In the genomic region with DNA sequence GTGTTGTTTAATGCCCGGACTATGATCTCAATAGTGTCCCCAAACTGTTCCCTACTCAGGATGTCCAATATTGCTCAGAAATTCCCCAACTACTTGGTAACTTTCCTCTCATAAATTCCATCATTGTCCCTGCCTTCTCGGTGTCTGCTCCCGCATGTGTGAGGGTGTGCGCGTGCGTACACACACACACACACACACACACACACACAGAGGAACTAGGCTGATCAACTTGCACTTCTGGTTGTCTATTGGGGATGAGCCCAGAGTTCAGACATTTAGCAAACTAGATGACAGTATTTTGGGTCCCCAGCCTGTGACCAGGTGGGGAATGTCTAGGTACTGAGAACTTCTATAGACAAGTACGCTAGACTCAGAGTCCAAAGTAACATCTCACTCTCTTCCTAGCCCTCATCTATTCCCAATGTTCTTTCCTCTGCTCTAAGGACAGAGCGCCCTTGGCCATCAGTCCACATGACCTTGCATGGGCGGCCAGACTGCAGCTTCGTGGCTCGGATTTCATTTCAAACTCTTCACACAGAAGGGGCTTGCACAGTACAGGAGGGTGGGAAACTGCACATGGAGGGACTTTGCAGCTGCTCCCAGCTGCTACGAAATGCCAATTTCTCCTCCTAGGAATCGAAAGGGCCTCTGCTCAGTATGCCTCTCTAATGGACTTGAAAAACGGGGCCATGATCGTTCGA, we compare ENCODE assay signal across 25 cellular contexts. TPM values are rescaled to one million over a fixed set of nuclear protein-coding genes. Genes with fewer than 3 reads are reported as not detected.
A peak's percentile ranks its signal among the peaks of the same experiment; 100 is the strongest.
DNase-seq lines count a peak whose midpoint lies in the region; ATAC-seq, FAIRE-seq and TF ChIP-seq lines count a peak whose summit lies in the region.
"Had no signal": no experiment of that assay in that cellular context is flagged by ENCODE, and none has a peak within 500 bp of the region (broad histone marks: within the 10 kb centered on the region; RNA-seq: fewer than 3 reads in every experiment).

No MANE protein-coding gene starts in this region.

- POLR2A ChIA-PET in HEK293 (lab: Yijun Ruan, JAX) = no interaction called here

- CTCF ChIA-PET in HEK293 (lab: Yijun Ruan, JAX) = interaction anchor here (0.6 to 3.2 kb wide), 11 partner anchors 15 to 1560 kb away, joined by 3 to 21 read pairs (median 3); no protein-coding TSS in a partner anchor

- DNase-seq in astrocyte (ENCODE audit: low read depth) = no peak
- peak; percentile 57 for DNase-seq in left kidney (ENCODE audit: low read depth, low spot score)
- DNase-seq in NCI-H524 treated with DMSO at 0.1 percent for 48 hours (lab: John Stamatoyannopoulos, UW) = no peak
- DNase-seq in stomach = no peak
- no peak for DNase-seq in GM19240 (ENCODE audit: insufficient read length, low spot score)
- DNase-seq: activated CD4-positive, CD25-positive, alpha-beta regulatory T cell treated with anti-CD3 and anti-CD28 coated beads, Interleukin-2, amount 50 U/mL, for 72 hours; activated effector memory CD4-positive, alpha-beta T cell treated with anti-CD3 and anti-CD28 coated beads, Interleukin-2, amount 50 U/mL, for 16 hours; body of pancreas; effector CD4-positive, alpha-beta T cell; gastrocnemius medialis; hypothalamus; KG1; NCI-H1436; psoas muscle; SHP77; stimulated activated CD4-positive, alpha-beta T cell treated with anti-CD3 and anti-CD28 coated beads, Interleukin-2, amount 100 ng/mL, for 24 hours; substantia nigra had no signal

- H3K27ac ChIP-seq in HEK293 (ENCODE audit: extremely low read depth, low read depth, low read length) (no peak overlapping the region), astrocyte (ENCODE audit: low read depth, low read length) (peak overlapping the region; percentile 42), stomach (peak overlapping the region in 1 of 5 donors; percentile 20)
- H3K27ac ChIP-seq: body of pancreas, gastrocnemius medialis, psoas muscle, skin epidermis had no signal

- TF ChIP-seq POLR2A in stomach (IDR thresholded peaks at IDR 0.05) = no peak

- no peak for FAIRE-seq in astrocyte (lab: Jason Lieb, UNC)
- FAIRE-seq: D721Med, urothelium cell line had no signal

- peaks cover 0 to 7% of the 10 kb centered on the region in 2 experiments; a peak in 1 of 3 replicates for H3K36me3 ChIP-seq in HEK293 (ENCODE audit: control insufficient read depth in 2 of 2, insufficient read depth in 1 of 2, low read length in 2 of 2)
- no peaks in the 10 kb centered on the region for H3K36me3 ChIP-seq in astrocyte (ENCODE audit: insufficient read depth, low read length)
- H3K36me3 ChIP-seq in skeletal muscle satellite cell (ENCODE audit: insufficient read depth, low read length) = no peaks in the 10 kb centered on the region
- H3K36me3 ChIP-seq in stomach = no peaks in the 10 kb centered on the region
- H3K36me3 ChIP-seq: gastrocnemius medialis had no signal

- no peak overlapping the region for H3K4me3 ChIP-seq in HEK293 (ENCODE audit: low read depth, low read length)
- peak overlapping the region; percentile 34 for H3K4me3 ChIP-seq in astrocyte (ENCODE audit: insufficient read depth, low read depth, low read length)
- peak overlapping the region; percentile 80 for H3K4me3 ChIP-seq in skeletal muscle satellite cell (ENCODE audit: low read length)
- H3K4me3 ChIP-seq in stomach = no peak overlapping the region
- H3K4me3 ChIP-seq: body of pancreas, gastrocnemius medialis, psoas muscle, skin epidermis had no signal

- H3K4me3 Mint-ChIP-seq in astrocyte (ENCODE audit: unreplicated experiment) = no peak overlapping the region

- peaks cover 100% of the 10 kb centered on the region for H3K79me2 ChIP-seq in astrocyte (ENCODE audit: insufficient read depth, low read length)

- no peak for ATAC-seq in HG03045 (IDR thresholded peaks at IDR 0.05; ENCODE audit: unreplicated experiment)
- ATAC-seq: body of pancreas, gastrocnemius medialis, HCT116, psoas muscle had no signal

- H3K27me3 ChIP-seq in astrocyte (ENCODE audit: insufficient read depth, low read length) (no peaks in the 10 kb centered on the region), skeletal muscle satellite cell (ENCODE audit: control insufficient read depth, insufficient read depth, low read length) (no peaks in the 10 kb centered on the region), stomach (peaks cover 9 to 50% (median 22%) of the 10 kb centered on the region in 3 donors)

- no peak overlapping the region for H3K27ac Mint-ChIP-seq in astrocyte (ENCODE audit: unreplicated experiment)
- H3K27ac Mint-ChIP-seq: CD14-positive monocyte had no signal

- no peaks in the 10 kb centered on the region for H3K9me3 ChIP-seq in HEK293 (ENCODE audit: control insufficient read depth, insufficient read depth, low read depth, low read length)
- no peaks in the 10 kb centered on the region for H3K9me3 ChIP-seq in astrocyte (ENCODE audit: insufficient read depth, low read depth, low read length)
- H3K9me3 ChIP-seq in skeletal muscle satellite cell (replicated peaks; ENCODE audit: low read length) = no peaks in the 10 kb centered on the region
- no peaks in the 10 kb centered on the region for H3K9me3 ChIP-seq in stomach
- H3K9me3 ChIP-seq: body of pancreas, gastrocnemius medialis, psoas muscle had no signal

- H3K36me3 Mint-ChIP-seq in astrocyte (ENCODE audit: low read depth, unreplicated experiment) = peaks cover 4% of the 10 kb centered on the region
- H3K36me3 Mint-ChIP-seq: CD14-positive monocyte had no signal

- intact Hi-C loops in stomach (cut with DNase I; ENCODE audit: low total_unique reads) = loop anchor here (5.0 kb wide), 2 partner anchors 706 to 1326 kb away; a partner anchor contains a TSS

- 67 to 81% (median 78%) methylated on average over 16 of the region's 16 CpGs for WGBS in stomach, 5 donors

- peaks cover 27% of the 10 kb centered on the region for H3K4me1 ChIP-seq in HEK293 (ENCODE audit: control insufficient read depth, insufficient read depth, low read length)
- H3K4me1 ChIP-seq in astrocyte (ENCODE audit: insufficient read depth, low read length) = peaks cover 43% of the 10 kb centered on the region
- H3K4me1 ChIP-seq in skeletal muscle satellite cell (ENCODE audit: control insufficient read depth, insufficient read depth, low read length) = peaks cover 65% of the 10 kb centered on the region
- peaks cover 8 to 18% (median 11%) of the 10 kb centered on the region in 4 donors for H3K4me1 ChIP-seq in stomach

- H3K27me3 Mint-ChIP-seq in astrocyte (ENCODE audit: low read depth, unreplicated experiment) = no peaks in the 10 kb centered on the region

- peak overlapping the region; percentile 56 for H3K9ac ChIP-seq in astrocyte (ENCODE audit: low read length)
- peak overlapping the region; percentile 88 for H3K9ac ChIP-seq in skeletal muscle satellite cell (ENCODE audit: low read depth, low read length)

- no peak for TF ChIP-seq CTCF in HEK293 (tag by site-specific recombination; IDR thresholded peaks at IDR 0.05)
- TF ChIP-seq CTCF in astrocyte (IDR thresholded peaks at IDR 0.05; ENCODE audit: insufficient read depth, low read depth, low read length) = no peak
- TF ChIP-seq CTCF in stomach (IDR thresholded peaks at IDR 0.05) = no peak

- no peaks in the 10 kb centered on the region for H3K9me3 Mint-ChIP-seq in astrocyte (ENCODE audit: unreplicated experiment)

- H2AFZ ChIP-seq in astrocyte (ENCODE audit: low read depth, low read length) = no peak overlapping the region

- no peak for TF ChIP-seq EP300 in stomach (IDR thresholded peaks at IDR 0.05)

- no peaks in the 10 kb centered on the region for H4K20me1 ChIP-seq in astrocyte (ENCODE audit: insufficient read depth, low read length)

- H3K4me1 Mint-ChIP-seq in astrocyte (ENCODE audit: low read depth, unreplicated experiment) = peaks cover 28% of the 10 kb centered on the region

- H3K4me2 ChIP-seq in astrocyte (ENCODE audit: low read length) = peak overlapping the region; percentile 92
- H3K4me2 ChIP-seq in skeletal muscle satellite cell (ENCODE audit: low read length) = peak overlapping the region; percentile 90

TF ChIP-seq in HEK293, 187 proteins besides CTCF, POLR2A, EP300 and RAD21:
- TF ChIP-seq, protein P1, sequence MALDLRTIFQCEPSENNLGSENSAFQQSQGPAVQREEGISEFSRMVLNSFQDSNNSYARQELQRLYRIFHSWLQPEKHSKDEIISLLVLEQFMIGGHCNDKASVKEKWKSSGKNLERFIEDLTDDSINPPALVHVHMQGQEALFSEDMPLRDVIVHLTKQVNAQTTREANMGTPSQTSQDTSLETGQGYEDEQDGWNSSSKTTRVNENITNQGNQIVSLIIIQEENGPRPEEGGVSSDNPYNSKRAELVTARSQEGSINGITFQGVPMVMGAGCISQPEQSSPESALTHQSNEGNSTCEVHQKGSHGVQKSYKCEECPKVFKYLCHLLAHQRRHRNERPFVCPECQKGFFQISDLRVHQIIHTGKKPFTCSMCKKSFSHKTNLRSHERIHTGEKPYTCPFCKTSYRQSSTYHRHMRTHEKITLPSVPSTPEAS (tag by site-specific recombination; IDR thresholded peaks at IDR 0.05) = peak; percentile 72
- no peak for TF ChIP-seq ZNF596 (tag by site-specific recombination; IDR thresholded peaks at IDR 0.05)
- TF ChIP-seq, protein P2, sequence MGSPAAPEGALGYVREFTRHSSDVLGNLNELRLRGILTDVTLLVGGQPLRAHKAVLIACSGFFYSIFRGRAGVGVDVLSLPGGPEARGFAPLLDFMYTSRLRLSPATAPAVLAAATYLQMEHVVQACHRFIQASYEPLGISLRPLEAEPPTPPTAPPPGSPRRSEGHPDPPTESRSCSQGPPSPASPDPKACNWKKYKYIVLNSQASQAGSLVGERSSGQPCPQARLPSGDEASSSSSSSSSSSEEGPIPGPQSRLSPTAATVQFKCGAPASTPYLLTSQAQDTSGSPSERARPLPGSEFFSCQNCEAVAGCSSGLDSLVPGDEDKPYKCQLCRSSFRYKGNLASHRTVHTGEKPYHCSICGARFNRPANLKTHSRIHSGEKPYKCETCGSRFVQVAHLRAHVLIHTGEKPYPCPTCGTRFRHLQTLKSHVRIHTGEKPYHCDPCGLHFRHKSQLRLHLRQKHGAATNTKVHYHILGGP (tag by site-specific recombination; IDR thresholded peaks at IDR 0.05) = no peak
- no peak for TF ChIP-seq ZNF76 (tag by site-specific recombination; IDR thresholded peaks at IDR 0.05; ENCODE audit: borderline replicate concordance, low read depth)
- no peak for TF ChIP-seq ZNF274 (IDR thresholded peaks at IDR 0.05; ENCODE audit: low read length)
- TF ChIP-seq ZNF274 (tag by site-specific recombination; IDR thresholded peaks at IDR 0.05; ENCODE audit: borderline replicate concordance) = no peak
- TF ChIP-seq GLIS2 (tag by site-specific recombination; IDR thresholded peaks at IDR 0.05) = no peak
- TF ChIP-seq RBAK (tag by site-specific recombination; IDR thresholded peaks at IDR 0.05) = no peak
- TF ChIP-seq ZNF335 (tag by site-specific recombination; conservative IDR thresholded peaks at IDR 0.05) = no peak
TF ChIP-seq in HEK293: peak in this region for 1.

RNA-seq across cellular contexts. Expression of a gene that starts 5.3 kb away (rescaled TPM):
- total RNA-seq in astrocyte (7.6 and 8.7 TPM in 2 replicates), stomach (10 to 100 TPM in 1 of 5 donors, 1 to 10 TPM in 3, not detected in 1; 1.8 to 10.7 (median 5.8) TPM)
- 26.9 and 39.3 TPM in 2 replicates for total RNA-seq in skeletal muscle satellite cell (2012; rRNA removed)
- 1 to 10 TPM in 1 of 3 donors, under 1 TPM in 2; 0.56 to 1.1 (median 0.63) TPM for polyA plus RNA-seq in stomach
- total RNA-seq: body of pancreas had no signal
- polyA plus RNA-seq: CD14-positive monocyte had no signal

Comparison
In these comparisons a context has a peak if more than half of its experiments do, and no peak if none do; other contexts are left out.
1. H3K4me3 ChIP-seq: peak in astrocyte (single experiment) and skeletal muscle satellite cell (single experiment); none in HEK293 (single experiment) and stomach (0 of 4).